In genomic region chr12:66678640-66679268, GRCh38 we compare ENCODE assay signal across 10 cellular contexts. TPM values are rescaled to one million over a fixed set of nuclear protein-coding genes. Genes with fewer than 3 reads are reported as not detected.
A peak's percentile ranks its signal among the peaks of the same experiment; 100 is the strongest.
DNase-seq lines count a peak whose midpoint lies in the region; ATAC-seq and TF ChIP-seq lines count a peak whose summit lies in the region.
"Had no signal": no experiment of that assay in that cellular context is flagged by ENCODE, and none has a peak within 500 bp of the region (broad histone marks: within the 10 kb centered on the region; RNA-seq: fewer than 3 reads in every experiment).

A gene with protein sequence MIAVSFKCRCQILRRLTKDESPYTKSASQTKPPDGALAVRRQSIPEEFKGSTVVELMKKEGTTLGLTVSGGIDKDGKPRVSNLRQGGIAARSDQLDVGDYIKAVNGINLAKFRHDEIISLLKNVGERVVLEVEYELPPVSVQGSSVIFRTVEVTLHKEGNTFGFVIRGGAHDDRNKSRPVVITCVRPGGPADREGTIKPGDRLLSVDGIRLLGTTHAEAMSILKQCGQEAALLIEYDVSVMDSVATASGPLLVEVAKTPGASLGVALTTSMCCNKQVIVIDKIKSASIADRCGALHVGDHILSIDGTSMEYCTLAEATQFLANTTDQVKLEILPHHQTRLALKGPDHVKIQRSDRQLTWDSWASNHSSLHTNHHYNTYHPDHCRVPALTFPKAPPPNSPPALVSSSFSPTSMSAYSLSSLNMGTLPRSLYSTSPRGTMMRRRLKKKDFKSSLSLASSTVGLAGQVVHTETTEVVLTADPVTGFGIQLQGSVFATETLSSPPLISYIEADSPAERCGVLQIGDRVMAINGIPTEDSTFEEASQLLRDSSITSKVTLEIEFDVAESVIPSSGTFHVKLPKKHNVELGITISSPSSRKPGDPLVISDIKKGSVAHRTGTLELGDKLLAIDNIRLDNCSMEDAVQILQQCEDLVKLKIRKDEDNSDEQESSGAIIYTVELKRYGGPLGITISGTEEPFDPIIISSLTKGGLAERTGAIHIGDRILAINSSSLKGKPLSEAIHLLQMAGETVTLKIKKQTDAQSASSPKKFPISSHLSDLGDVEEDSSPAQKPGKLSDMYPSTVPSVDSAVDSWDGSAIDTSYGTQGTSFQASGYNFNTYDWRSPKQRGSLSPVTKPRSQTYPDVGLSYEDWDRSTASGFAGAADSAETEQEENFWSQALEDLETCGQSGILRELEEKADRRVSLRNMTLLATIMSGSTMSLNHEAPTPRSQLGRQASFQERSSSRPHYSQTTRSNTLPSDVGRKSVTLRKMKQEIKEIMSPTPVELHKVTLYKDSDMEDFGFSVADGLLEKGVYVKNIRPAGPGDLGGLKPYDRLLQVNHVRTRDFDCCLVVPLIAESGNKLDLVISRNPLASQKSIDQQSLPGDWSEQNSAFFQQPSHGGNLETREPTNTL (minus strand): TSS chr12:66679076. CDS start chr12:66678904, 172 bp downstream.

- H3K4me1 ChIP-seq in ovary (ENCODE audit: insufficient read depth): peaks cover 2% of the 10 kb centered on the region

- H3K27ac ChIP-seq in VCaP (peak within 1 kb of the TSS; percentile 16; the same call in 1 of the 2 replicates), temporal lobe (ENCODE audit: low read depth, low read length) (no peak within 1 kb of the TSS), ovary (no peak within 1 kb of the TSS)
- H3K27ac ChIP-seq: 22Rv1 had no signal

- intact Hi-C loops in ovary (cut with DNase I): no loop called here

- DNase-seq in DMS 273 (lab: John Stamatoyannopoulos, UW; ENCODE audit: unreplicated experiment) (peak; percentile 24), DMS 273 treated with DMSO at 0.1 percent for 48 hours (lab: John Stamatoyannopoulos, UW) (no peak), kidney tubule cell (ENCODE audit: low spot score) (peak; percentile 85), activated gamma-delta T cell treated with Interleukin-2 at 50 U/mL for 16 hours (no peak), ovary (no peak)
- DNase-seq: nephron progenitor cell had no signal

- ATAC-seq in GM18517 (IDR thresholded peaks at IDR 0.05; ENCODE audit: unreplicated experiment): no peak

- H3K27me3 ChIP-seq in ovary: no peaks in the 10 kb centered on the region

- H3K4me3 ChIP-seq in ovary: no peak within 1 kb of the TSS

- no peaks in the 10 kb centered on the region for H3K9me3 ChIP-seq in ovary

- TF ChIP-seq POLR2A in ovary (IDR thresholded peaks at IDR 0.05): no peak

- TF ChIP-seq EP300 in ovary (IDR thresholded peaks at IDR 0.05): no peak

- 30 to 55% (median 34%) methylated on average over 13 of the region's 13 CpGs for WGBS in ovary, 3 donors

- no peaks in the 10 kb centered on the region for H3K36me3 ChIP-seq in ovary

- TF ChIP-seq CTCF in VCaP (conservative IDR thresholded peaks at IDR 0.05) (no peak), ovary (IDR thresholded peaks at IDR 0.05) (no peak)

RNA-seq across cellular contexts. Expression of the gene that starts here (rescaled TPM):
- 77.9 TPM for total RNA-seq in temporal lobe
- 10 to 100 TPM in 1 of 7 donors, 1 to 10 TPM in 5, under 1 TPM in 1; 0.36 to 10.1 (median 3.9) TPM for total RNA-seq in ovary
- 1 to 10 TPM in 1 of 2 donors, under 1 TPM in 1; 0.41 to 3.9 TPM for polyA plus RNA-seq in ovary

Comparison
In these comparisons a context has a peak if more than half of its experiments do, and no peak if none do; other contexts are left out.
1. DNase-seq: peak in DMS 273 (single experiment) and kidney tubule cell (single experiment); none in DMS 273 treated with DMSO at 0.1 percent for 48 hours (single experiment), activated gamma-delta T cell treated with Interleukin-2 at 50 U/mL for 16 hours (single experiment) and ovary (0 of 5).